ENCODE assay signal across 25 cellular contexts in genomic region chr11:131099013-131099412, GRCh38.
DNase-seq lines count a peak whose midpoint lies in the region; ATAC-seq, FAIRE-seq and TF ChIP-seq lines count a peak whose summit lies in the region.
"Had no signal": no experiment of that assay in that cellular context is flagged by ENCODE, and none has a peak within 500 bp of the region (broad histone marks: within the 10 kb centered on the region; RNA-seq: fewer than 3 reads in every experiment).

No MANE protein-coding gene starts in this region.

- intact Hi-C loops in heart left ventricle (cut with DNase I): no loop called here

- H3K27me3 ChIP-seq in bronchial epithelial cell (ENCODE audit: control insufficient read depth, insufficient read depth, low read length) (no peaks in the 10 kb centered on the region), small intestine (ENCODE audit: control insufficient read depth in 2 of 2, insufficient read depth in 2 of 2, low read length in 2 of 2) (no peaks in the 10 kb centered on the region), heart left ventricle (peaks cover 0 to 9% (median 0%) of the 10 kb centered on the region in 9 donors)
- H3K27me3 ChIP-seq: adrenal gland, uterus had no signal

- 42 to 62% (median 45%) methylated on average over 6 of the region's 6 CpGs for WGBS in small intestine, 3 donors
- 76 to 77% (median 76%) methylated on average over 6 of the region's 6 CpGs for WGBS in heart left ventricle, 4 donors

- H3K4me1 ChIP-seq in small intestine (ENCODE audit: control insufficient read depth in 2 of 2, insufficient read depth in 1 of 2, low read depth in 1 of 2, low read length in 1 of 2) (no peaks in the 10 kb centered on the region), heart left ventricle (no peaks in the 10 kb centered on the region)
- H3K4me1 ChIP-seq: adrenal gland, uterus had no signal

- H3K9me3 ChIP-seq in small intestine (ENCODE audit: control insufficient read depth, low read depth) (no peaks in the 10 kb centered on the region), heart left ventricle (no peaks in the 10 kb centered on the region)
- H3K9me3 ChIP-seq: adrenal gland, uterus had no signal

- no peak for ATAC-seq in heart left ventricle
- ATAC-seq in HG03460 (IDR thresholded peaks at IDR 0.05; ENCODE audit: unreplicated experiment): no peak
- ATAC-seq: CD8-positive, alpha-beta T cell; T-helper 17 cell had no signal

- H3K36me3 ChIP-seq in bronchial epithelial cell (ENCODE audit: control insufficient read depth, insufficient read depth, low read length): no peaks in the 10 kb centered on the region
- no peaks in the 10 kb centered on the region for H3K36me3 ChIP-seq in small intestine (ENCODE audit: control insufficient read depth in 2 of 2, insufficient read depth in 2 of 2, low read length in 2 of 2)
- no peaks in the 10 kb centered on the region for H3K36me3 ChIP-seq in heart left ventricle
- H3K36me3 ChIP-seq: adrenal gland, uterus had no signal

- H3K4me3 ChIP-seq in bronchial epithelial cell (ENCODE audit: low read depth, low read length) (no peak overlapping the region), small intestine (ENCODE audit: low read depth in 1 of 2, low read length in 2 of 2) (no peak overlapping the region), heart left ventricle (no peak overlapping the region)
- H3K4me3 ChIP-seq: adrenal gland, uterus had no signal

- H3K27ac ChIP-seq in small intestine (ENCODE audit: low read depth in 1 of 2, low read length in 1 of 2): no peak overlapping the region
- no peak overlapping the region for H3K27ac ChIP-seq in heart left ventricle
- H3K27ac ChIP-seq: adrenal gland, uterus, VCaP had no signal

- TF ChIP-seq POLR2A in heart left ventricle (IDR thresholded peaks at IDR 0.05): no peak

- DNase-seq in AG08396 (ENCODE audit: low spot score) (peak; percentile 58), HT1080 (ENCODE audit: low read depth) (peak; percentile 52), bronchial epithelial cell (ENCODE audit: low read depth) (peak; percentile 94), iris pigment epithelial cell (ENCODE audit: low read depth) (peak; percentile 8), cerebellar cortex (ENCODE audit: low spot score) (no peak), small intestine (no peak), heart left ventricle (no peak)
- DNase-seq: ACHN; activated CD8-positive, alpha-beta memory T cell treated with anti-CD3 and anti-CD28 coated beads, Interleukin-2, amount 50 U/mL, for 48 hours; activated gamma-delta T cell; adrenal gland; CD8-positive, alpha-beta T cell; central memory CD4-positive, alpha-beta T cell; DND-41; left cardiac atrium; NCI-H1092; NCI-H748 treated with DMSO at 0.1 percent for 48 hours; nephron progenitor cell; posterior cingulate gyrus; stimulated activated CD4-positive, alpha-beta T cell treated with anti-CD3 and anti-CD28 coated beads, Interleukin-2, amount 100 ng/mL, for 48 hours; T-helper 17 cell; uterus had no signal

- FAIRE-seq in bronchial epithelial cell (lab: Jason Lieb, UNC) (no peak), small intestine (lab: Jason Lieb, UNC) (no peak)
- FAIRE-seq: GM18507 had no signal

- TF ChIP-seq CTCF in bronchial epithelial cell (IDR thresholded peaks at IDR 0.05; ENCODE audit: insufficient read depth, low read length, severe bottlenecking) (no peak), heart left ventricle (IDR thresholded peaks at IDR 0.05) (no peak)

Comparison
In these comparisons a context has a peak if more than half of its experiments do, and no peak if none do; other contexts are left out.
1. DNase-seq: peak in AG08396 (single experiment), HT1080 (single experiment), bronchial epithelial cell (single experiment) and iris pigment epithelial cell (single experiment); none in cerebellar cortex (single experiment), small intestine (single experiment) and heart left ventricle (0 of 5).